2 cellular contexts compared by ENCODE assay signal in genomic region chr19:54280025-54280424, GRCh38. TPM values are rescaled to one million over a fixed set of nuclear protein-coding genes. Genes with fewer than 3 reads are reported as not detected.
"Had no signal": no experiment of that assay in that cellular context is flagged by ENCODE, and none has a peak within 500 bp of the region (broad histone marks: within the 10 kb centered on the region; RNA-seq: fewer than 3 reads in every experiment).

No MANE protein-coding gene starts in this region.

RNA-seq across cellular contexts. Expression of gene LILRB5, which starts 23.0 kb away (rescaled TPM):
- polyA plus RNA-seq: naive thymus-derived CD4-positive, alpha-beta T cell had no signal

RNA-seq across cellular contexts. Expression of gene LILRA5, which starts 32.9 kb away (rescaled TPM):
- total RNA-seq: temporal lobe had no signal

RNA-seq across cellular contexts. Expression of gene LILRB3, which starts 57.2 kb away (rescaled TPM):
- total RNA-seq: temporal lobe had no signal
